ENCODE assay signal across 1 cellular context in the genomic region with DNA sequence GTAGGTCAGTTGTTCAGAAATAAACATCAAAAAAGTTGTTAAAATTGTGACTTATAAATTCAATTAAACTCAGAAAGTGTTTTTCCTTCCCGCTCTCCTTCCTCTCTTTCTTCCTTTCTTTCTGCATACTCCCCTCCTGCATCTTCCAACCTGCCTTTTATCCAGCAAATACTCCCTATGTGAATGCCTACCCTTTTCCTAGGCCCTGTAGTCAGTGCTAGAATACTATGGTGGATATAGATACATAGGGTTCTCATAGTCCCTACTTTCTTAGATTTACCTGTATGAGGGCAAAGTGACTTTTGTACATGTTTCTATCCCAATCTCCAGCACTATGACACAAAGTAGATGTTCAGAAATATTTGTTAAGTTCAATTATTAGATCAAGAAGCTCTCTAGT.
TF ChIP-seq lines count a peak whose summit lies in the region.

No MANE protein-coding gene starts in this region.

TF ChIP-seq in HepG2, 621 proteins besides CTCF, POLR2A, EP300 and RAD21 (continued from another document):
- TF ChIP-seq, protein P1, sequence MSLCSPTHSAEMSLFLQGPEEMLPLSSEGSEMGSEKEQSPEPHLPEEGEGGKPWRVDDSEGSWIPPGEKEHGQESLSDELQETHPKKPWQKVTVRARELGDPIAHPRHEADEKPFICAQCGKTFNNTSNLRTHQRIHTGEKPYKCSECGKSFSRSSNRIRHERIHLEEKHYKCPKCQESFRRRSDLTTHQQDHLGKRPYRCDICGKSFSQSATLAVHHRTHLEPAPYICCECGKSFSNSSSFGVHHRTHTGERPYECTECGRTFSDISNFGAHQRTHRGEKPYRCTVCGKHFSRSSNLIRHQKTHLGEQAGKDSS (CRISPR knock-in tag; IDR thresholded peaks at IDR 0.05; ENCODE audit: borderline replicate concordance, low read depth) = no peak
TF ChIP-seq in HepG2: peak in this region for 0.
